In genomic region chr17:44087319-44087718, GRCh38 we compare ENCODE assay signal across 10 cellular contexts. TPM values are rescaled to one million over a fixed set of nuclear protein-coding genes. Genes with fewer than 3 reads are reported as not detected.
DNase-seq lines count a peak whose midpoint lies in the region; ATAC-seq and TF ChIP-seq lines count a peak whose summit lies in the region.
"Had no signal": no experiment of that assay in that cellular context is flagged by ENCODE, and none has a peak within 500 bp of the region (broad histone marks: within the 10 kb centered on the region; RNA-seq: fewer than 3 reads in every experiment).

No MANE protein-coding gene starts in this region.

- peaks cover 37 to 100% (median 42%) of the 10 kb centered on the region in 3 donors for H3K36me3 ChIP-seq in esophagus squamous epithelium

- H3K27ac Mint-ChIP-seq in activated naive CD4-positive, alpha-beta T cell treated with anti-CD3 and anti-CD28 coated beads for 36 hours, result peak overlapping the region; percentile 75
- H3K27ac Mint-ChIP-seq in stimulated activated naive B cell treated with anti-CD40 and anti-IgM and Interleukin-4, amounts not matched to agents 10 μg/mL and 1 μg/mL and 100 μg/mL, for 72 hours, result peak overlapping the region; percentile 7

- TF ChIP-seq POLR2A in esophagus squamous epithelium (IDR thresholded peaks at IDR 0.05), result no peak

- ATAC-seq in stimulated activated naive B cell treated with anti-CD40 and anti-IgM and Interleukin-4, amounts not matched to agents 10 μg/mL and 1 μg/mL and 100 μg/mL, for 72 hours (replicated peaks), result no peak
- ATAC-seq: GM12878 had no signal

- H3K27ac ChIP-seq in esophagus squamous epithelium, result peak overlapping the region in 3 of 4 donors; percentile 2 to 60 (median 42)

- H3K27me3 ChIP-seq in esophagus squamous epithelium, result no peaks in the 10 kb centered on the region
- H3K27me3 ChIP-seq: BE2C had no signal

- peaks cover 4% of the 10 kb centered on the region for H3K36me3 Mint-ChIP-seq in activated naive CD4-positive, alpha-beta T cell treated with anti-CD3 and anti-CD28 coated beads for 36 hours (ENCODE audit: low read depth)
- H3K36me3 Mint-ChIP-seq in stimulated activated naive B cell treated with anti-CD40 and anti-IgM and Interleukin-4, amounts not matched to agents 10 μg/mL and 1 μg/mL and 100 μg/mL, for 72 hours, result peaks cover 43 to 47% of the 10 kb centered on the region in 2 donors

- H3K4me3 Mint-ChIP-seq in activated naive CD4-positive, alpha-beta T cell treated with anti-CD3 and anti-CD28 coated beads for 36 hours, result no peak overlapping the region
- H3K4me3 Mint-ChIP-seq in stimulated activated naive B cell treated with anti-CD40 and anti-IgM and Interleukin-4, amounts not matched to agents 10 μg/mL and 1 μg/mL and 100 μg/mL, for 72 hours, result no peak overlapping the region

- no peaks in the 10 kb centered on the region for H3K27me3 Mint-ChIP-seq in activated naive CD4-positive, alpha-beta T cell treated with anti-CD3 and anti-CD28 coated beads for 36 hours (ENCODE audit: low read depth)
- no peaks in the 10 kb centered on the region for H3K27me3 Mint-ChIP-seq in stimulated activated naive B cell treated with anti-CD40 and anti-IgM and Interleukin-4, amounts not matched to agents 10 μg/mL and 1 μg/mL and 100 μg/mL, for 72 hours

- H3K4me1 Mint-ChIP-seq in activated naive CD4-positive, alpha-beta T cell treated with anti-CD3 and anti-CD28 coated beads for 36 hours (ENCODE audit: low read depth), result peaks cover 16% of the 10 kb centered on the region
- peaks cover 13 to 15% of the 10 kb centered on the region in 2 donors for H3K4me1 Mint-ChIP-seq in stimulated activated naive B cell treated with anti-CD40 and anti-IgM and Interleukin-4, amounts not matched to agents 10 μg/mL and 1 μg/mL and 100 μg/mL, for 72 hours

- no peak overlapping the region for H3K4me3 ChIP-seq in esophagus squamous epithelium
- H3K4me3 ChIP-seq: GM12878 had no signal

- no peak for TF ChIP-seq CTCF in esophagus squamous epithelium (IDR thresholded peaks at IDR 0.05)

- no peaks in the 10 kb centered on the region for H3K9me3 Mint-ChIP-seq in activated naive CD4-positive, alpha-beta T cell treated with anti-CD3 and anti-CD28 coated beads for 36 hours
- no peaks in the 10 kb centered on the region for H3K9me3 Mint-ChIP-seq in stimulated activated naive B cell treated with anti-CD40 and anti-IgM and Interleukin-4, amounts not matched to agents 10 μg/mL and 1 μg/mL and 100 μg/mL, for 72 hours

- H3K4me1 ChIP-seq in esophagus squamous epithelium, result peaks cover 7 to 27% (median 9%) of the 10 kb centered on the region in 3 donors

- H3K9me3 ChIP-seq in esophagus squamous epithelium, result no peaks in the 10 kb centered on the region
- H3K9me3 ChIP-seq: BE2C had no signal

- 38 to 42% methylated on average over 6 to 8 of the region's 8 CpGs for WGBS in esophagus squamous epithelium, 2 donors

- CTCF ChIA-PET in activated naive CD4-positive, alpha-beta T cell treated with anti-CD3 and anti-CD28 coated beads for 36 hours (lab: Charles Lee), result interaction anchor here (0.7 kb wide), 1 partner anchor 59 kb away, joined by 3 read pairs; no protein-coding TSS in a partner anchor

- no peak for DNase-seq in activated naive CD4-positive, alpha-beta T cell treated with anti-CD3 and anti-CD28 coated beads for 36 hours
- no peak for DNase-seq in activated naive CD4-positive, alpha-beta T cell (lab: John Stamatoyannopoulos, UW)
- DNase-seq in esophagus squamous epithelium (lab: John Stamatoyannopoulos, UW), result no peak
- DNase-seq in stimulated activated naive B cell treated with anti-CD40 and anti-IgM and Interleukin-4, amounts not matched to agents 10 μg/mL and 1 μg/mL and 100 μg/mL, for 72 hours, result no peak
- no peak for DNase-seq in UCSD-AML1 (lab: John Stamatoyannopoulos, UW; ENCODE audit: unreplicated experiment)
- DNase-seq in NCI-H1694 treated with DMSO at 0.1 percent for 48 hours (lab: John Stamatoyannopoulos, UW), result no peak
- DNase-seq: NCI-H187 treated with DMSO at 0.1 percent for 48 hours, small intestine had no signal

- intact Hi-C loops in activated naive CD4-positive, alpha-beta T cell treated with anti-CD3 and anti-CD28 coated beads for 36 hours (cut with micrococcal nuclease), result no loop called here
- intact Hi-C loops in esophagus squamous epithelium (cut with DNase I), result no loop called here

RNA-seq across cellular contexts. Expression of gene G6PC3, which starts 16.8 kb away (rescaled TPM):
- 10 to 100 TPM; 15.9 to 19.4 TPM for total RNA-seq in activated naive CD4-positive, alpha-beta T cell treated with anti-CD3 and anti-CD28 coated beads for 36 hours
- total RNA-seq in esophagus squamous epithelium, result 10 to 100 TPM; 10.3 to 23.3 (median 17.2) TPM

RNA-seq across cellular contexts. Expression of gene LSM12, which starts 20.8 kb away (rescaled TPM):
- 10 to 100 TPM; 79.8 to 83.9 TPM for total RNA-seq in activated naive CD4-positive, alpha-beta T cell treated with anti-CD3 and anti-CD28 coated beads for 36 hours
- total RNA-seq in esophagus squamous epithelium, result 10 to 100 TPM; 27.3 to 44.3 (median 36.9) TPM

RNA-seq across cellular contexts. Expression of gene HDAC5, which starts 36.1 kb away (rescaled TPM):
- total RNA-seq in activated naive CD4-positive, alpha-beta T cell treated with anti-CD3 and anti-CD28 coated beads for 36 hours, result 10 to 100 TPM; 17.9 to 18.9 TPM
- total RNA-seq in esophagus squamous epithelium, result 100 to 1,000 TPM in 1 of 4 donors, 10 to 100 TPM in 3; 31.1 to 135 (median 68.0) TPM

RNA-seq across cellular contexts. Expression of gene HROB, which starts 54.4 kb away (rescaled TPM):
- 10 to 100 TPM; 16.9 to 17.6 TPM for total RNA-seq in activated naive CD4-positive, alpha-beta T cell treated with anti-CD3 and anti-CD28 coated beads for 36 hours
- total RNA-seq in esophagus squamous epithelium, result 1 to 10 TPM; 1.9 to 4.7 (median 4.0) TPM
